8 cellular contexts compared by ENCODE assay signal in genomic region chr3:16300881-16301359, GRCh38. TPM values are rescaled to one million over a fixed set of nuclear protein-coding genes. Genes with fewer than 3 reads are reported as not detected.
DNase-seq lines count a peak whose midpoint lies in the region; TF ChIP-seq lines count a peak whose summit lies in the region.

No MANE protein-coding gene starts in this region.

- H3K9me3 Mint-ChIP-seq in IgD-negative memory B cell (no peaks in the 10 kb centered on the region), brain (peaks cover 4 to 15% (median 12%) of the 10 kb centered on the region in 5 experiments)

- H3K27me3 Mint-ChIP-seq in IgD-negative memory B cell (no peaks in the 10 kb centered on the region), brain (peaks cover 3% of the 10 kb centered on the region)

- peaks cover 13 to 21% (median 20%) of the 10 kb centered on the region in 3 donors for H3K4me1 Mint-ChIP-seq in IgD-negative memory B cell
- peaks cover 68% of the 10 kb centered on the region for H3K4me1 Mint-ChIP-seq in brain

- peak in 5 of 6 experiments; percentile 35 to 82 (median 79) for DNase-seq in stimulated activated naive CD4-positive, alpha-beta T cell (lab: John Stamatoyannopoulos, UW)
- no peak for DNase-seq in stimulated activated naive CD4-positive, alpha-beta T cell treated with Interleukin-2 at 50 U/mL for 16 hours (lab: John Stamatoyannopoulos, UW)
- no peak for DNase-seq in ureter (ENCODE audit: low spot score)
- no peak for DNase-seq in NCI-H2081 treated with DMSO at 0.1 percent for 48 hours (lab: John Stamatoyannopoulos, UW)
- DNase-seq in D341Med (ENCODE audit: low spot score) = no peak
- DNase-seq in NCI-H2196 treated with DMSO at 0.1 percent for 48 hours (lab: John Stamatoyannopoulos, UW; ENCODE audit: unreplicated experiment) = no peak

- H3K36me3 Mint-ChIP-seq in IgD-negative memory B cell = peaks cover 14% of the 10 kb centered on the region
- peaks cover 62% of the 10 kb centered on the region for H3K36me3 Mint-ChIP-seq in brain

- no peak for TF ChIP-seq CTCF in brain (conservative IDR thresholded peaks at IDR 0.05)

- H3K4me3 Mint-ChIP-seq in IgD-negative memory B cell = peak overlapping the region in 3 of 4 donors; percentile 57 to 74 (median 72)
- no peak overlapping the region for H3K4me3 Mint-ChIP-seq in brain

- H3K27ac Mint-ChIP-seq in IgD-negative memory B cell = peak overlapping the region in 1 of 3 donors; percentile 86
- peak overlapping the region in 3 of 5 experiments; percentile 77 to 97 (median 96) for H3K27ac Mint-ChIP-seq in brain

RNA-seq across cellular contexts. Expression of gene OXNAD1, which starts 35.9 kb away (rescaled TPM):
- polyA plus RNA-seq in IgD-negative memory B cell (9.4 TPM), brain (ENCODE audit: insufficient read depth, low read depth, low replicate concordance) (3.7 TPM)
- total RNA-seq in ureter = 22.3 TPM

RNA-seq across cellular contexts. Expression of gene DPH3, which starts 36.2 kb away (rescaled TPM):
- polyA plus RNA-seq in IgD-negative memory B cell = 22.7 TPM
- 5.8 TPM for polyA plus RNA-seq in brain (ENCODE audit: insufficient read depth, low read depth, low replicate concordance)
- total RNA-seq in ureter = 16.6 TPM

Comparison
In these comparisons a context has a peak if more than half of its experiments do, and no peak if none do; other contexts are left out.
1. DNase-seq: peak in stimulated activated naive CD4-positive, alpha-beta T cell (5 of 6); none in stimulated activated naive CD4-positive, alpha-beta T cell treated with Interleukin-2 at 50 U/mL for 16 hours (single experiment), ureter (single experiment), NCI-H2081 treated with DMSO at 0.1 percent for 48 hours (single experiment), D341Med (single experiment) and NCI-H2196 treated with DMSO at 0.1 percent for 48 hours (single experiment).
2. H3K4me3 Mint-ChIP-seq: peak in IgD-negative memory B cell (3 of 4); none in brain (0 of 5).